ENCODE assay signal across 8 cellular contexts in the genomic region with DNA sequence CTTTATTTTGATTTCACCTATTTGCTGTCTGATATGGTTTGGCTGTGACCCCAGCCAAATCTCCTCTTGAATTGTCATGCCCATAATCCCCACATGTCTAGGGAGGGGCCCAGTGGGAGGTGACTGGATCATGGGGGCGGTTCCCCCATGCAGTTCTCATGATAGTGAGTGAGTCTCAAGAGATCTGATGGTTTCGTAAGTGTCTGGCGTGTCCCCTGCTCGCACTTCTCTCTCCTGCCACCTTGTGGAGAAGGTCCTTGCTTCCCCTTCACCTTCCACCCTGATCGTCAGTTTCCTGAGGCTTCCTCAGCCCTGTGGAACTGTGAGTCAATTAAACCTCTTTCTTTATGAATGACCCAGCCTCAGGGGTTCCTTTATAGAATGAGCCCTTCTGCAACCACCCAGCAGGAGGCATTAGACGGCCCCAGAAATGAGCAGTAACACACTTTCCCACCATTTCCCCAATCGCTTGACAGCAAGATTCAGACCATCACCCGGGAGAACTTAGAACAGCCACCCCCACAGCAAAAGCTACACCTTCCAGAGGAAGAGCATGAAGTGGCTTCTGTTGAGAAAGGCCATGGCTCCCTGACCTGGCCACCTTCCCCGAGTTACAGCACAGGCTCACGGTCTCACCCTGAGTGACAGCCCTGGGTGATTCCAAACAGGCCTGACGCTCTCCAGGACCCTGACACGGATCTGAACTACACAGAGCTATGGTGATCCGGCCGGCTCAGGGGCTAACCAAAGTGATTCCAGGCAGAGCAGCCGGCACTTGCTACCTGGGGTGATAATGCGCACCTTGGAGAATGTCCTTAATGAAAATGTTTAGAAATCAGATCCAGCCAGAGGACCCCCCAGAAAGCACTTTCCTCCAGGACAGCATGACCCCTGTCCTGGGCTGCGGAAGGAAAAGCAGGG.
A peak's percentile ranks its signal among the peaks of the same experiment; 100 is the strongest.
DNase-seq lines count a peak whose midpoint lies in the region; ATAC-seq, FAIRE-seq and TF ChIP-seq lines count a peak whose summit lies in the region.

No MANE protein-coding gene starts in this region.

- H3K27ac ChIP-seq in Panc1 (ENCODE audit: low read length) = no peak overlapping the region
- H3K27ac ChIP-seq in kidney (ENCODE audit: low read depth in 2 of 2, low read length in 2 of 2) = no peak overlapping the region

- H3K4me1 ChIP-seq in Panc1 (ENCODE audit: control insufficient read depth, insufficient read depth, low read length) (no peaks in the 10 kb centered on the region), kidney (ENCODE audit: control insufficient read depth in 1 of 2, insufficient read depth in 1 of 2, low read depth in 1 of 2, low read length in 2 of 2) (no peaks in the 10 kb centered on the region)

- FAIRE-seq in kidney (lab: Jason Lieb, UNC) = no peak

- H3K27me3 ChIP-seq in Panc1 (ENCODE audit: control insufficient read depth, insufficient read depth, low read length) = peaks cover 4% of the 10 kb centered on the region; the same call in 1 of the 2 replicates

- ATAC-seq in Panc1 (peak; percentile 82; the same call in 1 of the 2 replicates), GM18511 (IDR thresholded peaks at IDR 0.05; ENCODE audit: unreplicated experiment) (no peak)

- no peaks in the 10 kb centered on the region for H3K9me3 ChIP-seq in Panc1 (ENCODE audit: control insufficient read depth, insufficient read depth, low read depth, low read length)
- H3K9me3 ChIP-seq in kidney (ENCODE audit: control insufficient read depth in 1 of 2, low read length in 2 of 2) = no peaks in the 10 kb centered on the region

- CTCF ChIA-PET in Panc1 (lab: Charles Lee) = no interaction called here

- no peak overlapping the region for H3K9ac ChIP-seq in kidney (ENCODE audit: low read length in 2 of 2)

- no TSS peak for BruUV-seq in Panc1 (replicated peaks; lab: Mats Ljungman, UMichigan)

- DNase-seq in CD1c-positive myeloid dendritic cell (ENCODE audit: extremely low spot score) (peak; percentile 67), Panc1 (ENCODE audit: low read depth, low spot score) (no peak), astrocyte of the spinal cord (ENCODE audit: low read depth, low spot score) (peak; percentile 51), kidney (no peak), T-helper 9 cell (no peak)
- DNase-seq in Jurkat, Clone E6-1 (ENCODE audit: low read depth, low spot score) = peak; percentile 82
- DNase-seq in stimulated activated CD4-positive, alpha-beta T cell treated with anti-CD3 and anti-CD28 coated beads, Interleukin-4, amount 100 ng/mL, for 1 hour = peak; percentile 19

- H3K36me3 ChIP-seq in Panc1 (ENCODE audit: control insufficient read depth, insufficient read depth, low read length) (no peaks in the 10 kb centered on the region), kidney (ENCODE audit: control insufficient read depth in 1 of 2, insufficient read depth in 2 of 2, low read length in 2 of 2) (no peaks in the 10 kb centered on the region)

- TF ChIP-seq CTCF in Panc1 (IDR thresholded peaks at IDR 0.05) (peak; percentile 80), astrocyte of the spinal cord (IDR thresholded peaks at IDR 0.05; ENCODE audit: low read depth, low read length) (peak; percentile 62), kidney (IDR thresholded peaks at IDR 0.05; ENCODE audit: borderline replicate concordance, extremely low read depth, insufficient read depth) (peak; percentile 27)

- POLR2A ChIA-PET in Panc1 (lab: Charles Lee) = no interaction called here

- intact Hi-C loops in Panc1 (cut with micrococcal nuclease; ENCODE audit: unreplicated experiment) (loop anchor here (5.0 kb wide), 1 partner anchor 909 kb away; no protein-coding TSS in a partner anchor), kidney (cut with DNase I) (no loop called here)

- in situ Hi-C loops in Panc1 (cut with HindIII; ENCODE audit: low pct_unique_long_range_greater_than_20kb, low sequenced_read_pairs) = no loop called here
- in situ Hi-C loops in astrocyte of the spinal cord (cut with HindIII; ENCODE audit: low sequenced_read_pairs) = no loop called here

- no peak overlapping the region for H3K4me3 ChIP-seq in Jurkat, Clone E6-1 (ENCODE audit: low read length)
- no peak overlapping the region for H3K4me3 ChIP-seq in Panc1 (ENCODE audit: low read depth in 2 of 2, low read length in 2 of 2)
- no peak overlapping the region for H3K4me3 ChIP-seq in astrocyte of the spinal cord (ENCODE audit: low read depth, low read length)
- H3K4me3 ChIP-seq in kidney (ENCODE audit: low read length in 2 of 2) = no peak overlapping the region

Comparison
In these comparisons a context has a peak if more than half of its experiments do, and no peak if none do; other contexts are left out.
1. DNase-seq: peak in CD1c-positive myeloid dendritic cell (single experiment), Jurkat, Clone E6-1 (single experiment), astrocyte of the spinal cord (single experiment) and stimulated activated CD4-positive, alpha-beta T cell treated with anti-CD3 and anti-CD28 coated beads, Interleukin-4, amount 100 ng/mL, for 1 hour (single experiment); none in Panc1 (single experiment), kidney (single experiment) and T-helper 9 cell (single experiment).
2. CTCF ChIP-seq: peak in every context shown above with its lines; median percentile 80 in Panc1; 62 in astrocyte of the spinal cord; 27 in kidney.